ENCODE assay signal across 10 cellular contexts in the genomic region with DNA sequence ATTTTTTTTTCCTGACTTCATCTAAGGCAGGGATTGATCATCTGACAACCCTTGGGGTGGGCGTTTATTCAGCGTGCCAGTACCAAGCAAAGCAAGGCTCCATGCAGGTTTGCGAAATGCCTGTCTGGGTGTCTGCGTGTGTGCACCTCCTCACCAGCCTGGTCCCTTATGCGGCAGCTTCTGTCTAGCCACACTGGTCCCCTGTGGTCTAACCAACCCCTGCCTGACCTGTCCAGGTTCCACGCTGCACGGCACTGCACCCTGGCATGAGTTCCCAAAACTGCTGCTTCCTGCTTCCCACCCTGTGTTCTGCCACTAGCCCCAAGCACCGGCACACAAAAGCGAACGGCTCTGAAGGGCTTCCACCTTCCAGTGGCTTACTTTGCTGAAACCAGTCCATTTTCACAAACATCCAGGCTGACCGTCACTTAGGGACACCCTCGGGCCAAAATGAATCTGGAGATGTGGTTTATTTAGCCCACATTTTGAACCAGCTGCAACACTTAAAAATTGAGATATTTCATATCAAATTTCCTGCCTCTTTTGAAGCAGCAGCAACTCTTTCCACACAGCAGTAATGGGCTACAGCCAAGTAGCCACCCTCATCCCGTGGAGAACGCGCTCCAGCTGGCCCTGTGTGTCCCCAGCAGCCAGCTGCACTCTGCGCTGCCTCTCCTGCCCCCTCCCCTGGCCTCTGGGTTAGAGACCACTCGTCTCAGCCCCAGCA. TPM values are rescaled to one million over a fixed set of nuclear protein-coding genes. Genes with fewer than 3 reads are reported as not detected.
DNase-seq lines count a peak whose midpoint lies in the region; ATAC-seq and TF ChIP-seq lines count a peak whose summit lies in the region.
"Had no signal": no experiment of that assay in that cellular context is flagged by ENCODE, and none has a peak within 500 bp of the region (broad histone marks: within the 10 kb centered on the region; RNA-seq: fewer than 3 reads in every experiment).

No MANE protein-coding gene starts in this region.

- no peak overlapping the region for H3K27ac ChIP-seq in breast epithelium
- no peak overlapping the region for H3K27ac ChIP-seq in heart left ventricle
- H3K27ac ChIP-seq in mesendoderm (ENCODE audit: low read depth, low read length), result no peak overlapping the region
- H3K27ac ChIP-seq: HL-60 had no signal

- intact Hi-C loops in MCF 10A (cut with micrococcal nuclease), result loop anchor here (5.0 to 10.0 kb wide), 2 partner anchors 126 to 208 kb away; no protein-coding TSS in a partner anchor
- intact Hi-C loops in breast epithelium (cut with DNase I; ENCODE audit: low total_unique reads), result no loop called here
- intact Hi-C loops in heart left ventricle (cut with DNase I), result loop anchor here in 2 of 10 donors (10.0 kb wide), 1 partner anchor 56 kb away; no protein-coding TSS in a partner anchor

- DNase-seq in MCF 10A (ENCODE audit: unreplicated experiment) (peak; percentile 28), breast epithelium (ENCODE audit: low spot score in 2 of 2) (no peak), adipocyte (ENCODE audit: low read depth) (peak; percentile 75), heart left ventricle (peak in 1 of 5 donors; percentile 48), foreskin melanocyte (no peak), SW480 (ENCODE audit: low spot score) (no peak), mesendoderm (no peak)

- no peak overlapping the region for H2BK5ac ChIP-seq in mesendoderm (ENCODE audit: low read length)

- POLR2A ChIA-PET in MCF 10A (lab: Yijun Ruan, JAX), result interaction anchor here (0.7 to 1.1 kb wide), 2 partner anchors 78 to 458 kb away, joined by 3 to 4 read pairs; no protein-coding TSS in a partner anchor

- H3K9me3 Mint-ChIP-seq in MCF 10A (ENCODE audit: unreplicated experiment), result no peaks in the 10 kb centered on the region

- no peaks in the 10 kb centered on the region for H3K27me3 Mint-ChIP-seq in MCF 10A (ENCODE audit: insufficient read depth, unreplicated experiment)

- H3K27me3 ChIP-seq in breast epithelium, result no peaks in the 10 kb centered on the region
- no peaks in the 10 kb centered on the region for H3K27me3 ChIP-seq in adipocyte (replicated peaks; ENCODE audit: control insufficient read depth, insufficient read depth, low read length)
- no peaks in the 10 kb centered on the region for H3K27me3 ChIP-seq in heart left ventricle
- no peaks in the 10 kb centered on the region for H3K27me3 ChIP-seq in mesendoderm (ENCODE audit: insufficient read depth, low read length, poor library complexity)

- H2BK120ac ChIP-seq in mesendoderm (ENCODE audit: low read depth, low read length), result no peak overlapping the region

- no peak overlapping the region for H2AK5ac ChIP-seq in mesendoderm (ENCODE audit: low read length)

- H3K4ac ChIP-seq in mesendoderm (ENCODE audit: low read depth, low read length), result no peak overlapping the region

- H3K18ac ChIP-seq in mesendoderm (ENCODE audit: low read length), result no peak overlapping the region

- no peaks in the 10 kb centered on the region for H3K4me1 ChIP-seq in breast epithelium
- peaks cover 13% of the 10 kb centered on the region for H3K4me1 ChIP-seq in adipocyte (ENCODE audit: control insufficient read depth, insufficient read depth, low read length)
- peaks cover 0 to 7% (median 0%) of the 10 kb centered on the region in 12 donors for H3K4me1 ChIP-seq in heart left ventricle
- H3K4me1 ChIP-seq in mesendoderm (ENCODE audit: control insufficient read depth, low read depth, low read length), result no peaks in the 10 kb centered on the region

- no peak overlapping the region for H3K4me3 Mint-ChIP-seq in MCF 10A (ENCODE audit: unreplicated experiment)
- H3K4me3 Mint-ChIP-seq: CD14-positive monocyte had no signal

- H3K9me3 ChIP-seq in breast epithelium, result no peaks in the 10 kb centered on the region
- no peaks in the 10 kb centered on the region for H3K9me3 ChIP-seq in adipocyte (ENCODE audit: control insufficient read depth, low read length)
- H3K9me3 ChIP-seq in heart left ventricle, result no peaks in the 10 kb centered on the region

- peaks cover 6% of the 10 kb centered on the region for H3K4me1 Mint-ChIP-seq in MCF 10A (ENCODE audit: insufficient read depth, unreplicated experiment)

- WGBS in heart left ventricle, 4 donors, result 81 to 88% (median 83%) methylated on average over 12 to 17 of the region's 17 CpGs
- no CpG with 5 or more reads among the region's 17 CpGs for WGBS in mesendoderm (ENCODE audit: extremely low coverage, insufficient coverage, low lambda C conversion rate)

- H3K4me2 ChIP-seq in mesendoderm (ENCODE audit: low read length), result no peak overlapping the region

- H3K36me3 ChIP-seq in breast epithelium, result no peaks in the 10 kb centered on the region
- H3K36me3 ChIP-seq in adipocyte (ENCODE audit: control insufficient read depth, insufficient read depth, low read length, severe bottlenecking), result no peaks in the 10 kb centered on the region
- H3K36me3 ChIP-seq in heart left ventricle, result no peaks in the 10 kb centered on the region
- H3K36me3 ChIP-seq in mesendoderm (ENCODE audit: control insufficient read depth, insufficient read depth, low read length), result peaks cover 1% of the 10 kb centered on the region

- BruUV-seq in MCF 10A (replicated peaks; lab: Mats Ljungman, UMichigan), result no TSS peak

- H3K4me3 ChIP-seq in breast epithelium (no peak overlapping the region), adipocyte (ENCODE audit: low read length) (no peak overlapping the region), heart left ventricle (no peak overlapping the region), mesendoderm (ENCODE audit: low read length) (no peak overlapping the region)

- no peak overlapping the region for H3K23ac ChIP-seq in mesendoderm (ENCODE audit: low read length)

- H3K9ac ChIP-seq in adipocyte (ENCODE audit: low read length) (no peak overlapping the region), mesendoderm (ENCODE audit: low read length) (no peak overlapping the region)

- CTCF ChIA-PET in MCF 10A (lab: Yijun Ruan, JAX), result no interaction called here

- H3K56ac ChIP-seq in mesendoderm (ENCODE audit: low read length), result no peak overlapping the region

- H4K8ac ChIP-seq in mesendoderm (ENCODE audit: low read depth, low read length), result no peak overlapping the region

- no peak for TF ChIP-seq CTCF in MCF 10A (IDR thresholded peaks at IDR 0.05; ENCODE audit: unreplicated experiment)
- TF ChIP-seq CTCF in breast epithelium (IDR thresholded peaks at IDR 0.05), result no peak
- no peak for TF ChIP-seq CTCF in heart left ventricle (IDR thresholded peaks at IDR 0.05)

- no peaks in the 10 kb centered on the region for H3K79me1 ChIP-seq in mesendoderm (ENCODE audit: low read length)

- peaks cover 8% of the 10 kb centered on the region for H3K36me3 Mint-ChIP-seq in MCF 10A (ENCODE audit: insufficient read depth, unreplicated experiment)
- H3K36me3 Mint-ChIP-seq: CD14-positive monocyte had no signal

- H4K5ac ChIP-seq in mesendoderm (ENCODE audit: low read length), result no peak overlapping the region

- peak overlapping the region; percentile 99 for H3K27ac Mint-ChIP-seq in MCF 10A (ENCODE audit: low read depth, unreplicated experiment)

- TF ChIP-seq POLR2A in breast epithelium (IDR thresholded peaks at IDR 0.05) (no peak), heart left ventricle (IDR thresholded peaks at IDR 0.05) (no peak)

- ATAC-seq in heart left ventricle (peak in 3 of 4 donors; percentile 49 to 77 (median 59)), GM21390 (IDR thresholded peaks at IDR 0.05; ENCODE audit: unreplicated experiment) (no peak)

- H2BK15ac ChIP-seq in mesendoderm (replicated peaks; ENCODE audit: low read depth), result no peak overlapping the region

- no peaks in the 10 kb centered on the region for H3K79me2 ChIP-seq in mesendoderm (ENCODE audit: control insufficient read depth, insufficient read depth, low read length)

RNA-seq across cellular contexts. Expression of gene HLCS, which starts 55.7 kb away (rescaled TPM):
- total RNA-seq in MCF 10A (2022) (45.1 and 46.1 TPM in 2 replicates), breast epithelium (10 to 100 TPM; 19.5 to 26.2 (median 20.3) TPM), heart left ventricle (10 to 100 TPM in 2 of 9 donors, 1 to 10 TPM in 7; 5.3 to 15.2 (median 7.1) TPM)
- polyA plus RNA-seq in heart left ventricle, result 1 to 10 TPM; 1.8 to 4.9 TPM
- 4.7 TPM for polyA plus RNA-seq in mesendoderm (2013, experiment 1 of 2)
- 5.2 TPM for polyA plus RNA-seq in mesendoderm (2013, experiment 2 of 2)

Comparison
In these comparisons a context has a peak if more than half of its experiments do, and no peak if none do; other contexts are left out.
1. DNase-seq: peak in MCF 10A (single experiment) and adipocyte (single experiment); none in breast epithelium (0 of 2), foreskin melanocyte (single experiment), SW480 (single experiment) and mesendoderm (single experiment).